8 cellular contexts compared by ENCODE assay signal in genomic region chr13:19864018-19864338, GRCh38. TPM values are rescaled to one million over a fixed set of nuclear protein-coding genes. Genes with fewer than 3 reads are reported as not detected.
DNase-seq lines count a peak whose midpoint lies in the region; ATAC-seq and TF ChIP-seq lines count a peak whose summit lies in the region.

No MANE protein-coding gene starts in this region.

- peak overlapping the region; percentile 84 for H3K27ac ChIP-seq in muscle layer of duodenum (ENCODE audit: low read length)
- peak overlapping the region; percentile 92 for H3K27ac ChIP-seq in subcutaneous abdominal adipose tissue (ENCODE audit: low read depth, low read length)

- DNase-seq in 8988T (peak; percentile 60), NCI-H510A (lab: John Stamatoyannopoulos, UW) (peak; percentile 30), epithelial cell of esophagus (ENCODE audit: low read depth) (no peak)
- no peak for DNase-seq in activated CD4-positive, alpha-beta memory T cell treated with anti-CD3 and anti-CD28 coated beads, Interleukin-2, amount 10 ng/mL, durations not matched to agents 7 days and 5 days

- no peaks in the 10 kb centered on the region for H3K27me3 Mint-ChIP-seq in activated CD4-positive, alpha-beta memory T cell treated with anti-CD3 and anti-CD28 coated beads, Interleukin-2, amount 10 ng/mL, durations not matched to agents 7 days and 5 days

- H3K9me3 Mint-ChIP-seq in activated CD4-positive, alpha-beta memory T cell treated with anti-CD3 and anti-CD28 coated beads, Interleukin-2, amount 10 ng/mL, durations not matched to agents 7 days and 5 days = no peaks in the 10 kb centered on the region

- no peak for TF ChIP-seq CTCF in epithelial cell of esophagus (IDR thresholded peaks at IDR 0.05; ENCODE audit: insufficient read depth, low read depth, low read length, missing control alignments)

- H3K36me3 ChIP-seq in muscle layer of duodenum (ENCODE audit: control insufficient read depth in 1 of 2, insufficient read depth in 2 of 2, low read length in 2 of 2) (peaks cover 1 to 6% of the 10 kb centered on the region in 2 donors), subcutaneous abdominal adipose tissue (ENCODE audit: control insufficient read depth in 5 of 5, insufficient read depth in 5 of 5, low read length in 5 of 5) (peaks cover 0 to under 1% (median 0%) of the 10 kb centered on the region in 5 donors)

- peak overlapping the region in 4 of 5 donors; percentile 66 to 93 (median 80) for H3K9ac ChIP-seq in subcutaneous abdominal adipose tissue (ENCODE audit: low read length in 5 of 5)

- peak overlapping the region; percentile 95 for H3K27ac Mint-ChIP-seq in activated CD4-positive, alpha-beta memory T cell treated with anti-CD3 and anti-CD28 coated beads, Interleukin-2, amount 10 ng/mL, durations not matched to agents 7 days and 5 days

- H3K4me1 Mint-ChIP-seq in activated CD4-positive, alpha-beta memory T cell treated with anti-CD3 and anti-CD28 coated beads, Interleukin-2, amount 10 ng/mL, durations not matched to agents 7 days and 5 days = peaks cover 38% of the 10 kb centered on the region

- H3K4me1 ChIP-seq in muscle layer of duodenum (ENCODE audit: control insufficient read depth in 1 of 2, insufficient read depth in 2 of 2, low read length in 2 of 2) (peaks cover 8 to 22% of the 10 kb centered on the region in 2 donors), subcutaneous abdominal adipose tissue (ENCODE audit: control insufficient read depth in 5 of 5, insufficient read depth in 5 of 5, low read length in 5 of 5) (peaks cover 0 to 35% (median 22%) of the 10 kb centered on the region in 5 donors)

- H3K9me3 ChIP-seq in muscle layer of duodenum (ENCODE audit: control insufficient read depth in 1 of 2, low read length in 2 of 2) (no peaks in the 10 kb centered on the region), subcutaneous abdominal adipose tissue (ENCODE audit: control insufficient read depth in 5 of 5, low read length in 5 of 5) (no peaks in the 10 kb centered on the region)

- H3K27me3 ChIP-seq in muscle layer of duodenum (ENCODE audit: low read depth, low read length) (no peaks in the 10 kb centered on the region), subcutaneous abdominal adipose tissue (ENCODE audit: control insufficient read depth in 5 of 5, insufficient read depth in 4 of 5, low read length in 5 of 5) (no peaks in the 10 kb centered on the region)

- H3K4me3 ChIP-seq in epithelial cell of esophagus (ENCODE audit: low read length) = peak overlapping the region; percentile 72
- peak overlapping the region; percentile 62 to 96 for H3K4me3 ChIP-seq in muscle layer of duodenum (ENCODE audit: low read depth in 1 of 2, low read length in 2 of 2)
- peak overlapping the region in 4 of 5 donors; percentile 77 to 85 (median 78) for H3K4me3 ChIP-seq in subcutaneous abdominal adipose tissue (ENCODE audit: low read depth in 1 of 5, low read length in 5 of 5)

- peaks cover 35% of the 10 kb centered on the region for H3K36me3 Mint-ChIP-seq in activated CD4-positive, alpha-beta memory T cell treated with anti-CD3 and anti-CD28 coated beads, Interleukin-2, amount 10 ng/mL, durations not matched to agents 7 days and 5 days (ENCODE audit: low read depth)

- peak overlapping the region; percentile 81 for H3K4me3 Mint-ChIP-seq in activated CD4-positive, alpha-beta memory T cell treated with anti-CD3 and anti-CD28 coated beads, Interleukin-2, amount 10 ng/mL, durations not matched to agents 7 days and 5 days

- POLR2A ChIA-PET in activated CD4-positive, alpha-beta memory T cell treated with anti-CD3 and anti-CD28 coated beads, Interleukin-2, amount 10 ng/mL, durations not matched to agents 7 days and 5 days (lab: Charles Lee) = interaction anchor here (0.6 to 6.7 kb wide), 35 partner anchors 10 to 1740 kb away, joined by 3 to 109 read pairs (median 4); partner anchors contain the start of genes EEF1AKMT1, MICU2, MPHOSPH8 and MRPL57

- CTCF ChIA-PET in activated CD4-positive, alpha-beta memory T cell treated with anti-CD3 and anti-CD28 coated beads, Interleukin-2, amount 10 ng/mL, durations not matched to agents 7 days and 5 days (lab: Charles Lee) = interaction anchor here (0.8 to 3.1 kb wide), 9 partner anchors 8 to 276 kb away, joined by 3 to 11 read pairs (median 4); partner anchors contain the start of gene PSPC1

- peak; percentile 11 for ATAC-seq in GM18499 (IDR thresholded peaks at IDR 0.05; ENCODE audit: insufficient read depth, unreplicated experiment)
- ATAC-seq in HG02870 (IDR thresholded peaks at IDR 0.05; ENCODE audit: unreplicated experiment) = peak; percentile 22

RNA-seq across cellular contexts. Expression of gene ZMYM5, which starts 0.5 kb away (rescaled TPM):
- 10 to 100 TPM; 17.1 to 17.3 TPM for total RNA-seq in activated CD4-positive, alpha-beta memory T cell treated with anti-CD3 and anti-CD28 coated beads, Interleukin-2, amount 10 ng/mL, durations not matched to agents 7 days and 5 days

Comparison
In these comparisons a context has a peak if more than half of its experiments do, and no peak if none do; other contexts are left out.
1. DNase-seq: peak in 8988T (single experiment) and NCI-H510A (single experiment); none in activated CD4-positive, alpha-beta memory T cell treated with anti-CD3 and anti-CD28 coated beads, Interleukin-2, amount 10 ng/mL, durations not matched to agents 7 days and 5 days (single experiment) and epithelial cell of esophagus (single experiment).
2. Peak in every context shown above with its lines, with median percentiles within 50 percentile points of each other: H3K4me3 ChIP-seq.